ENCODE assay signal across 8 cellular contexts in genomic region chr1:221069178-221069903, GRCh38.
A peak's percentile ranks its signal among the peaks of the same experiment; 100 is the strongest.
DNase-seq lines count a peak whose midpoint lies in the region; ATAC-seq and FAIRE-seq lines count a peak whose summit lies in the region.

No MANE protein-coding gene starts in this region.

- 100% methylated on average over 2 of the region's 5 CpGs for WGBS in mesenchymal stem cell

- H2BK5ac ChIP-seq in mesenchymal stem cell (ENCODE audit: low read depth, low read length, poor library complexity, severe bottlenecking): no peak overlapping the region

- peak overlapping the region; percentile 34 for H4K91ac ChIP-seq in mesenchymal stem cell (ENCODE audit: low read length)

- H4K8ac ChIP-seq in mesenchymal stem cell (ENCODE audit: low read length): no peak overlapping the region

- no peak overlapping the region for H3K9ac ChIP-seq in mesenchymal stem cell (ENCODE audit: low read length)

- no peak overlapping the region for H2AK5ac ChIP-seq in mesenchymal stem cell (ENCODE audit: low read length, severe bottlenecking)

- H2BK12ac ChIP-seq in mesenchymal stem cell (ENCODE audit: low read length in 2 of 2): no peak overlapping the region

- H3K9me3 ChIP-seq in mesenchymal stem cell (ENCODE audit: control insufficient read depth, low read length): peaks cover 2% of the 10 kb centered on the region

- H2AFZ ChIP-seq in mesenchymal stem cell (ENCODE audit: low read depth, low read length): no peak overlapping the region

- ATAC-seq in GM18867 (IDR thresholded peaks at IDR 0.05; ENCODE audit: unreplicated experiment) (peak; percentile 89), HG02610 (IDR thresholded peaks at IDR 0.05; ENCODE audit: unreplicated experiment) (peak; percentile 85)

- H3K14ac ChIP-seq in mesenchymal stem cell (ENCODE audit: low read length in 2 of 2): no peak overlapping the region

- H2BK15ac ChIP-seq in mesenchymal stem cell (ENCODE audit: low read depth, poor library complexity, severe bottlenecking): no peak overlapping the region

- H3K27ac ChIP-seq in mesenchymal stem cell (ENCODE audit: low read length, poor library complexity, severe bottlenecking): no peak overlapping the region

- FAIRE-seq in RCC 7860 (lab: Jason Lieb, UNC): no peak

- no peak overlapping the region for H3K4me3 ChIP-seq in mesenchymal stem cell (ENCODE audit: insufficient read depth in 1 of 2, low read depth in 1 of 2, low read length in 2 of 2)

- no peak overlapping the region for H3K18ac ChIP-seq in mesenchymal stem cell (ENCODE audit: low read depth in 1 of 2, low read length in 2 of 2)

- H3K27me3 ChIP-seq in mesenchymal stem cell (ENCODE audit: control insufficient read depth in 1 of 2, insufficient read depth in 1 of 2, low read length in 2 of 2): no peaks in the 10 kb centered on the region

- H3K23ac ChIP-seq in mesenchymal stem cell (ENCODE audit: low read length in 2 of 2): no peak overlapping the region

- no peaks in the 10 kb centered on the region for H3K36me3 ChIP-seq in mesenchymal stem cell (ENCODE audit: control insufficient read depth in 1 of 2, insufficient read depth in 2 of 2, low read depth in 1 of 2, low read length in 2 of 2)

- H3K4me2 ChIP-seq in mesenchymal stem cell (ENCODE audit: low read length, poor library complexity, severe bottlenecking): no peak overlapping the region

- H3K4me1 ChIP-seq in mesenchymal stem cell (ENCODE audit: control insufficient read depth, insufficient read depth, low read depth, low read length): no peaks in the 10 kb centered on the region

- H3K79me1 ChIP-seq in mesenchymal stem cell (replicated peaks; ENCODE audit: low read length, poor library complexity, severe bottlenecking): no peaks in the 10 kb centered on the region

- H2BK120ac ChIP-seq in mesenchymal stem cell (ENCODE audit: low read depth, low read length): no peak overlapping the region

- DNase-seq in Kasumi-1 (lab: John Stamatoyannopoulos, UW) (peak; percentile 88 to 90), mesenchymal stem cell (no peak), SW480 (ENCODE audit: low spot score) (no peak), RCC 7860 (ENCODE audit: low spot score) (no peak), NCI-H1092 (lab: John Stamatoyannopoulos, UW) (no peak), iPS-NIHi7 (ENCODE audit: extremely low spot score) (no peak)

- no peak overlapping the region for H3K4ac ChIP-seq in mesenchymal stem cell (ENCODE audit: low read depth in 1 of 2, low read length in 2 of 2)

Comparison
In these comparisons a context has a peak if more than half of its experiments do, and no peak if none do; other contexts are left out.
1. DNase-seq: peak in Kasumi-1 (2 of 2); none in mesenchymal stem cell (single experiment), SW480 (single experiment), RCC 7860 (single experiment), NCI-H1092 (single experiment) and iPS-NIHi7 (single experiment).